ENCODE assay signal across 1 cellular context in genomic region chr3:183427206-183428139, GRCh38.
TF ChIP-seq lines count a peak whose summit lies in the region.

No MANE protein-coding gene starts in this region.

TF ChIP-seq in GM23338, 12 proteins besides CTCF, POLR2A, EP300 and RAD21 (continued from another document):
- no peak for TF ChIP-seq ZNF462 (CRISPR knock-in tag; IDR thresholded peaks at IDR 0.05)
- TF ChIP-seq ETS1 (IDR thresholded peaks at IDR 0.05) = no peak
- no peak for TF ChIP-seq STAT1 (IDR thresholded peaks at IDR 0.05; ENCODE audit: unreplicated experiment)
